Comparison of ENCODE assay signal across 12 cellular contexts in genomic region chr6:21598662-21599061, GRCh38. TPM values are rescaled to one million over a fixed set of nuclear protein-coding genes. Genes with fewer than 3 reads are reported as not detected.
DNase-seq lines count a peak whose midpoint lies in the region; ATAC-seq and TF ChIP-seq lines count a peak whose summit lies in the region.
"Had no signal": no experiment of that assay in that cellular context is flagged by ENCODE, and none has a peak within 500 bp of the region (broad histone marks: within the 10 kb centered on the region; RNA-seq: fewer than 3 reads in every experiment).

No MANE protein-coding gene starts in this region.

- no peaks in the 10 kb centered on the region for H3K27me3 ChIP-seq in BE2C
- no peaks in the 10 kb centered on the region for H3K27me3 ChIP-seq in duodenal mucosa (ENCODE audit: control insufficient read depth in 1 of 2, insufficient read depth in 2 of 2, low read length in 2 of 2)
- no peaks in the 10 kb centered on the region for H3K27me3 ChIP-seq in upper lobe of left lung

- H3K4me1 ChIP-seq in BE2C: no peaks in the 10 kb centered on the region
- H3K4me1 ChIP-seq in duodenal mucosa (ENCODE audit: control insufficient read depth in 1 of 2, insufficient read depth in 2 of 2, low read length in 2 of 2): peaks cover 6 to 14% of the 10 kb centered on the region in 2 donors
- peaks cover 13 to 19% (median 13%) of the 10 kb centered on the region in 4 donors for H3K4me1 ChIP-seq in upper lobe of left lung

- H3K36me3 Mint-ChIP-seq in naive thymus-derived CD8-positive, alpha-beta T cell: peaks cover 0 to 3% (median 0%) of the 10 kb centered on the region in 3 donors

- H3K9me3 Mint-ChIP-seq in naive thymus-derived CD8-positive, alpha-beta T cell: peaks cover 0 to 2% (median 0%) of the 10 kb centered on the region in 9 donors

- H3K9me3 ChIP-seq in BE2C (no peaks in the 10 kb centered on the region), KOPT-K1 (ENCODE audit: insufficient read depth, low read length, poor library complexity, severe bottlenecking) (no peaks in the 10 kb centered on the region), duodenal mucosa (ENCODE audit: control insufficient read depth in 1 of 2, low read length in 2 of 2) (no peaks in the 10 kb centered on the region), upper lobe of left lung (no peaks in the 10 kb centered on the region)

- H3K4me1 Mint-ChIP-seq in naive thymus-derived CD8-positive, alpha-beta T cell: peaks cover 12 to 43% (median 26%) of the 10 kb centered on the region in 4 donors

- in situ Hi-C loops in ACHN (cut with HindIII; ENCODE audit: low pct_ligation_motif_present, low pct_unique_long_range_greater_than_20kb, low sequenced_read_pairs): no loop called here

- TF ChIP-seq POLR2A in upper lobe of left lung (IDR thresholded peaks at IDR 0.05): no peak

- H3K27ac ChIP-seq in KOPT-K1 (ENCODE audit: low read depth, low read length, poor library complexity, severe bottlenecking) (peak overlapping the region; percentile 91), duodenal mucosa (ENCODE audit: low read depth, low read length) (no peak overlapping the region), upper lobe of left lung (no peak overlapping the region)
- H3K27ac ChIP-seq: KMS-11 had no signal

- POLR2A ChIA-PET in naive thymus-derived CD8-positive, alpha-beta T cell (lab: Charles Lee): interaction anchor here (0.7 to 1.0 kb wide), 2 partner anchors 10 to 11 kb away, joined by 5 to 11 read pairs; no protein-coding TSS in a partner anchor

- peak overlapping the region; percentile 89 for H3K4me3 ChIP-seq in BE2C (ENCODE audit: low read depth, low read length)
- peak overlapping the region; percentile 81 to 95 for H3K4me3 ChIP-seq in duodenal mucosa (ENCODE audit: low read depth in 1 of 2, low read length in 2 of 2)
- H3K4me3 ChIP-seq in upper lobe of left lung: peak overlapping the region in 2 of 4 donors; percentile 69 to 82

- 25 to 30% methylated on average over 4 of the region's 4 CpGs for WGBS in upper lobe of left lung, 2 donors

- H3K9ac ChIP-seq in duodenal mucosa (ENCODE audit: low read depth in 1 of 2, low read length in 2 of 2): no peak overlapping the region
- H3K9ac ChIP-seq: KMS-11 had no signal

- H3K4me3 Mint-ChIP-seq in naive thymus-derived CD8-positive, alpha-beta T cell: peak overlapping the region in 6 of 10 donors; percentile 29 to 92 (median 70)

- DNase-seq in BE2C (no peak), SHP77 (lab: John Stamatoyannopoulos, UW) (no peak), ACHN (no peak), upper lobe of left lung (no peak), GM19238 (ENCODE audit: insufficient read length, low spot score) (no peak)
- no peak for DNase-seq in naive thymus-derived CD8-positive, alpha-beta T cell
- DNase-seq: hippocampal formation; stimulated activated CD4-positive, alpha-beta T cell treated with anti-CD3 and anti-CD28 coated beads, Interleukin-1b, Interleukin-23, amount 100 ng/mL, for 48 hours; T-helper 1 cell had no signal

- peaks cover 57% of the 10 kb centered on the region for H3K36me3 ChIP-seq in BE2C
- peaks cover 67% of the 10 kb centered on the region for H3K36me3 ChIP-seq in KOPT-K1 (ENCODE audit: insufficient read depth, low read length)
- H3K36me3 ChIP-seq in duodenal mucosa (ENCODE audit: control insufficient read depth in 1 of 2, insufficient read depth in 2 of 2, low read length in 2 of 2): peaks cover 0 to 3% of the 10 kb centered on the region in 2 donors
- H3K36me3 ChIP-seq in upper lobe of left lung: no peaks in the 10 kb centered on the region

- no peak for TF ChIP-seq EP300 in upper lobe of left lung (IDR thresholded peaks at IDR 0.05)

- TF ChIP-seq CTCF in BE2C (IDR thresholded peaks at IDR 0.05; ENCODE audit: low read depth, low read length) (no peak), upper lobe of left lung (IDR thresholded peaks at IDR 0.05) (no peak)

- ATAC-seq in naive thymus-derived CD8-positive, alpha-beta T cell: no peak
- no peak for ATAC-seq in upper lobe of left lung (ENCODE audit: low FRiP score in 2 of 2)

- H3K27ac Mint-ChIP-seq in naive thymus-derived CD8-positive, alpha-beta T cell: peak overlapping the region in 2 of 10 donors; percentile 4 to 52

- peaks cover 16 to 35% (median 22%) of the 10 kb centered on the region in 5 donors for H3K27me3 Mint-ChIP-seq in naive thymus-derived CD8-positive, alpha-beta T cell

RNA-seq across cellular contexts. Expression of gene SOX4, which starts 5.1 kb away (rescaled TPM):
- polyA plus RNA-seq in BE2C (2012; ENCODE audit: insufficient read depth, insufficient read length, low read depth): 37.2 TPM
- 1 to 10 TPM; 1.7 to 2.0 TPM for total RNA-seq in naive thymus-derived CD8-positive, alpha-beta T cell
- 1 to 10 TPM; 1.0 to 1.4 (median 1.3) TPM for polyA plus RNA-seq in naive thymus-derived CD8-positive, alpha-beta T cell
- 10 to 100 TPM; 16.4 to 23.4 (median 20.7) TPM for total RNA-seq in upper lobe of left lung

Comparison
In these comparisons a context has a peak if more than half of its experiments do, and no peak if none do; other contexts are left out.
1. RNA of gene SOX4, which starts 5.1 kb away (total RNA-seq): 16.4 to 23.4 TPM in upper lobe of left lung; 1.7 to 2.0 TPM in naive thymus-derived CD8-positive, alpha-beta T cell; every median in the first group is over 4 times any median in the second.